ENCODE assay signal across 8 cellular contexts in genomic region chr20:62182469-62183425, GRCh38. TPM values are rescaled to one million over a fixed set of nuclear protein-coding genes. Genes with fewer than 3 reads are reported as not detected.
DNase-seq lines count a peak whose midpoint lies in the region; FAIRE-seq and TF ChIP-seq lines count a peak whose summit lies in the region.

TSS of gene MTG2 (plus strand) at chr20:62183028. CDS start at chr20:62193421, 10,393 bp downstream.

- H3K27me3 ChIP-seq in neuronal stem cell (ENCODE audit: control insufficient read depth in 3 of 3, insufficient read depth in 3 of 3, low read depth in 1 of 3, low read length in 3 of 3), result no peaks in the 10 kb centered on the region
- no peaks in the 10 kb centered on the region for H3K27me3 ChIP-seq in subcutaneous abdominal adipose tissue (ENCODE audit: control insufficient read depth in 5 of 5, insufficient read depth in 4 of 5, low read length in 5 of 5)

- peak within 1 kb of the TSS; percentile 90 for H2BK5ac ChIP-seq in neuronal stem cell (ENCODE audit: low read length)

- no peaks in the 10 kb centered on the region; the same call in 1 of the 2 replicates for H3K27me3 Mint-ChIP-seq in HFFc6 (ENCODE audit: insufficient read depth)

- TF ChIP-seq CTCF in HFFc6 (IDR thresholded peaks at IDR 0.05), result no peak

- no peaks in the 10 kb centered on the region for H3K9me3 Mint-ChIP-seq in HFFc6

- H3K4me1 Mint-ChIP-seq in HFFc6 (ENCODE audit: low read depth), result peaks cover 36% of the 10 kb centered on the region

- no peak within 1 kb of the TSS for H2AK5ac ChIP-seq in neuronal stem cell (ENCODE audit: low read depth, low read length)

- peak within 1 kb of the TSS; percentile 65 for H4K8ac ChIP-seq in neuronal stem cell (ENCODE audit: low read depth, low read length)

- DNase-seq in GM04503 (ENCODE audit: low read depth), result peak; percentile 67
- DNase-seq in HFFc6, result peak; percentile 92
- peak; percentile 98 for DNase-seq in NAMALWA (ENCODE audit: low spot score)
- DNase-seq in SK-MEL-5 (ENCODE audit: low read depth, low spot score), result peak; percentile 97
- DNase-seq in activated naive CD4-positive, alpha-beta T cell treated with Interleukin-2 at 50 U/mL for 16 hours, result peak; percentile 94
- peak; percentile 99 for DNase-seq in frontal cortex (ENCODE audit: low spot score in 2 of 2)
- DNase-seq in neuronal stem cell (ENCODE audit: low spot score), result peak; percentile 94

- H4K91ac ChIP-seq in neuronal stem cell (ENCODE audit: low read depth, low read length, poor library complexity), result no peak within 1 kb of the TSS

- H2BK12ac ChIP-seq in neuronal stem cell (ENCODE audit: low read length), result no peak within 1 kb of the TSS

- peaks cover 3 to 8% of the 10 kb centered on the region in 2 donors for H3K4me1 ChIP-seq in neuronal stem cell (ENCODE audit: control insufficient read depth in 2 of 2, insufficient read depth in 1 of 2, low read depth in 1 of 2, low read length in 2 of 2)
- H3K4me1 ChIP-seq in subcutaneous abdominal adipose tissue (ENCODE audit: control insufficient read depth in 5 of 5, insufficient read depth in 5 of 5, low read length in 5 of 5), result peaks cover 5 to 41% (median 30%) of the 10 kb centered on the region in 5 donors

- peak within 1 kb of the TSS; percentile 96 for H3K4me3 Mint-ChIP-seq in HFFc6

- H3K23ac ChIP-seq in neuronal stem cell (ENCODE audit: low read depth, low read length, poor library complexity), result peak within 1 kb of the TSS; percentile 99

- H2BK15ac ChIP-seq in neuronal stem cell (ENCODE audit: low read length), result no peak within 1 kb of the TSS

- peaks cover 11 to 37% of the 10 kb centered on the region in 2 donors for H3K36me3 ChIP-seq in neuronal stem cell (replicated peaks in 1 of 2; ENCODE audit: control insufficient read depth in 2 of 2, insufficient read depth in 2 of 2, low read length in 2 of 2)
- H3K36me3 ChIP-seq in subcutaneous abdominal adipose tissue (ENCODE audit: control insufficient read depth in 5 of 5, insufficient read depth in 5 of 5, low read length in 5 of 5), result peaks cover 0 to 8% (median 7%) of the 10 kb centered on the region in 5 donors

- H3K4ac ChIP-seq in neuronal stem cell (ENCODE audit: low read length), result peak within 1 kb of the TSS; percentile 53

- peaks cover 3% of the 10 kb centered on the region for H3K79me1 ChIP-seq in neuronal stem cell (ENCODE audit: low read depth, low read length)

- H3K4me2 ChIP-seq in neuronal stem cell (ENCODE audit: insufficient read depth, low read length, poor library complexity, severe bottlenecking), result peak within 1 kb of the TSS; percentile 86

- no peak for FAIRE-seq in frontal cortex (lab: Jason Lieb, UNC)

- peak within 1 kb of the TSS; percentile 56 for H3K14ac ChIP-seq in neuronal stem cell (ENCODE audit: low read length)

- no CpG with 5 or more reads among the region's 96 CpGs for WGBS in neuronal stem cell (ENCODE audit: extremely low coverage in 2 of 2, insufficient read length in 2 of 2, insufficient replicate concordance in 1 of 2), 2 donors

- peak within 1 kb of the TSS; percentile 97 to 100 for H3K4me3 ChIP-seq in neuronal stem cell (ENCODE audit: low read length in 2 of 2)
- peak within 1 kb of the TSS; percentile 86 to 90 (median 89) for H3K4me3 ChIP-seq in subcutaneous abdominal adipose tissue (ENCODE audit: low read depth in 1 of 5, low read length in 5 of 5)

- H2AFZ ChIP-seq in neuronal stem cell (ENCODE audit: low read length), result peak within 1 kb of the TSS; percentile 84

- H3K9me3 ChIP-seq in neuronal stem cell (replicated peaks in 1 of 2; ENCODE audit: control insufficient read depth in 2 of 2, insufficient read depth in 1 of 2, low read depth in 1 of 2, low read length in 2 of 2), result no peaks in the 10 kb centered on the region
- no peaks in the 10 kb centered on the region for H3K9me3 ChIP-seq in subcutaneous abdominal adipose tissue (ENCODE audit: control insufficient read depth in 5 of 5, low read length in 5 of 5)

- H3K27ac Mint-ChIP-seq in HFFc6, result peak within 1 kb of the TSS; percentile 94

- H2BK120ac ChIP-seq in neuronal stem cell (ENCODE audit: low read depth, low read length), result no peak within 1 kb of the TSS

- H3K36me3 Mint-ChIP-seq in HFFc6 (ENCODE audit: low read depth), result peaks cover 7% of the 10 kb centered on the region

- H3K27ac ChIP-seq in neuronal stem cell (replicated peaks; ENCODE audit: low read length) (peak within 1 kb of the TSS; percentile 92), subcutaneous abdominal adipose tissue (ENCODE audit: low read depth, low read length) (peak within 1 kb of the TSS; percentile 87)

- in situ Hi-C loops in SK-MEL-5 (cut with HindIII; ENCODE audit: low pct_unique_long_range_greater_than_20kb, low sequenced_read_pairs), result loop anchor here (25.0 kb wide), 1 partner anchor 105 kb away; no protein-coding TSS in a partner anchor

- H3K9ac ChIP-seq in neuronal stem cell (ENCODE audit: low read depth, low read length, poor library complexity), result peak within 1 kb of the TSS; percentile 100
- peak within 1 kb of the TSS; percentile 87 to 98 (median 98) for H3K9ac ChIP-seq in subcutaneous abdominal adipose tissue (ENCODE audit: low read length in 5 of 5)

- peak within 1 kb of the TSS; percentile 92 for H3K18ac ChIP-seq in neuronal stem cell (ENCODE audit: low read length)

RNA-seq across cellular contexts. Expression of gene MTG2, which starts in this region (rescaled TPM):
- total RNA-seq in HFFc6 (2021; fragmentation: NEBNext Ultra II Directional; extraction: Animal tissue kit (Norgen Biotek cat#: 25700)), result 10 to 100 TPM; 27.9 to 33.8 (median 30.2) TPM
- total RNA-seq in SK-MEL-5 (2014; rRNA removed; shearing (Covaris generic)), result 27.1 and 29.6 TPM in 2 replicates
- 54.7 and 58.9 TPM in 2 replicates for polyA plus RNA-seq in SK-MEL-5 (2015; cell fraction: cytosol; rRNA removed)
- 104 and 110 TPM in 2 replicates for polyA plus RNA-seq in SK-MEL-5 (2015; cell fraction: nucleus; rRNA removed)
- 17.5 TPM for total RNA-seq in frontal cortex
- 24.2 TPM for polyA plus RNA-seq in neuronal stem cell (2013, experiment 1 of 2)
- polyA plus RNA-seq in neuronal stem cell (2013, experiment 2 of 2), result 25.1 TPM

Comparison
In these comparisons a context has a peak if more than half of its experiments do, and no peak if none do; other contexts are left out.
1. Peak in every context shown above with its lines: DNase-seq, H3K4me3 ChIP-seq and H3K27ac ChIP-seq.